In the genomic region with DNA sequence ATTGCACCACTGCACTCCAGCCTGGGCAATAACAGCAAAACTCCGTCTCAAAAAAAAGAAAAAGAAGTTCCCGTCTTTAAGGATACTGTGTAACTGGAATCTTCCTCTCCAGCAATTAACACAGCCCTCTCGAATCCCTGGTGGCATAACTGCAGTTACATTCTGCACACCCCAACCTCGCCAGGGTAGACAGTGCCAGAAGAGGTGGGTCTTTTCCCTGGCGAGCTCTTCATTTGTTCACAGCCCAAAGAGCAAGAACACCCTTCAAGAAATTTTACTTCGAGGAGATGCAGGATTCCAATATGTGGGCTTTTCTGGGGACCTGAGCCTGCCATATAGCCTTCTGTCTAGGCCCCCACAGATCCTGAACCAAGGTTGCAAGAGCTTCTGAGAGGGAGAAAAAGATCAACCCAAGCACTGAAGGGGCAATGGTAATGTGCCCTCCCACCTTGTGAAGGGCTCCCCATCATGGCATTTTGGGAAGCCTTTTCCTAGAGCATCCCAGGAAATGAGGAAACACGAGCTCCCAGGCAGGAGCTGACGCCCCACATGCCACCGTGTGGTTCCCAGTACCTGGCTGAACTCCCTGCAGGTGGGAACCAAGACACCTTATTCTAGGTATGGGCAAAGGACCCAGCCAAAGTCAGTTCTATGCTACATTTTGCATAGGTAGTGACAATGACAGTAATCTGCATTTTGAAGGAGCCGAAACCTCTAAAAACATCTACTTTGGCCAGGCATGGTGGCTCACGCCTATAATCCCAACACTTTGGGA, we compare ENCODE assay signal across 10 cellular contexts. TPM values are rescaled to one million over a fixed set of nuclear protein-coding genes. Genes with fewer than 3 reads are reported as not detected.
DNase-seq lines count a peak whose midpoint lies in the region; ATAC-seq and TF ChIP-seq lines count a peak whose summit lies in the region.
"Had no signal": no experiment of that assay in that cellular context is flagged by ENCODE, and none has a peak within 500 bp of the region (broad histone marks: within the 10 kb centered on the region; RNA-seq: fewer than 3 reads in every experiment).

No MANE protein-coding gene starts in this region.

- H3K9me3 ChIP-seq in WERI-Rb-1 (ENCODE audit: severe bottlenecking): no peaks in the 10 kb centered on the region

- H3K27ac ChIP-seq in adipose tissue (ENCODE audit: low read depth, low read length): peak overlapping the region; percentile 65
- no peak overlapping the region for H3K27ac ChIP-seq in WERI-Rb-1

- H3K27ac Mint-ChIP-seq in stimulated activated naive CD8-positive, alpha-beta T cell treated with anti-CD3 and anti-CD28 coated beads, Interleukin-15, Interleukin-2, amounts not matched to agents 100 ng/mL and 50 ng/mL, for 24 hours: peak overlapping the region; percentile 97
- H3K27ac Mint-ChIP-seq in natural killer cell treated with Interleukin-12 subunit alpha and Interleukin-12 subunit beta and Interleukin-15 and Interleukin-18, amount 100 ng/mL, for 72 hours: peak overlapping the region; percentile 98 to 100

- H3K4me3 Mint-ChIP-seq in stimulated activated naive CD8-positive, alpha-beta T cell treated with anti-CD3 and anti-CD28 coated beads, Interleukin-15, Interleukin-2, amounts not matched to agents 100 ng/mL and 50 ng/mL, for 24 hours: no peak overlapping the region
- H3K4me3 Mint-ChIP-seq in natural killer cell treated with Interleukin-12 subunit alpha and Interleukin-12 subunit beta and Interleukin-15 and Interleukin-18, amount 100 ng/mL, for 72 hours: peak overlapping the region; percentile 81

- WGBS in adipose tissue, 3 donors: 52 to 89% (median 53%) methylated on average over 11 of the region's 11 CpGs

- TF ChIP-seq CTCF in WERI-Rb-1 (IDR thresholded peaks at IDR 0.05; ENCODE audit: low read depth, low read length): no peak

- H3K9me3 Mint-ChIP-seq in stimulated activated naive CD8-positive, alpha-beta T cell treated with anti-CD3 and anti-CD28 coated beads, Interleukin-15, Interleukin-2, amounts not matched to agents 100 ng/mL and 50 ng/mL, for 24 hours: no peaks in the 10 kb centered on the region
- no peaks in the 10 kb centered on the region for H3K9me3 Mint-ChIP-seq in natural killer cell treated with Interleukin-12 subunit alpha and Interleukin-12 subunit beta and Interleukin-15 and Interleukin-18, amount 100 ng/mL, for 72 hours

- H3K36me3 ChIP-seq in WERI-Rb-1: no peaks in the 10 kb centered on the region

- peaks cover 83% of the 10 kb centered on the region for H3K4me1 Mint-ChIP-seq in stimulated activated naive CD8-positive, alpha-beta T cell treated with anti-CD3 and anti-CD28 coated beads, Interleukin-15, Interleukin-2, amounts not matched to agents 100 ng/mL and 50 ng/mL, for 24 hours (ENCODE audit: low read depth)
- peaks cover 60 to 64% of the 10 kb centered on the region in 2 donors for H3K4me1 Mint-ChIP-seq in natural killer cell treated with Interleukin-12 subunit alpha and Interleukin-12 subunit beta and Interleukin-15 and Interleukin-18, amount 100 ng/mL, for 72 hours (ENCODE audit: low read depth in 2 of 2)

- H3K36me3 Mint-ChIP-seq in stimulated activated naive CD8-positive, alpha-beta T cell treated with anti-CD3 and anti-CD28 coated beads, Interleukin-15, Interleukin-2, amounts not matched to agents 100 ng/mL and 50 ng/mL, for 24 hours (ENCODE audit: low read depth): no peaks in the 10 kb centered on the region
- H3K36me3 Mint-ChIP-seq in natural killer cell treated with Interleukin-12 subunit alpha and Interleukin-12 subunit beta and Interleukin-15 and Interleukin-18, amount 100 ng/mL, for 72 hours: no peaks in the 10 kb centered on the region

- DNase-seq in stimulated activated naive CD8-positive, alpha-beta T cell treated with anti-CD3 and anti-CD28 coated beads, Interleukin-15, Interleukin-2, amounts not matched to agents 100 U/mL and 50 U/mL, for 24 hours: no peak
- DNase-seq in natural killer cell treated with Interleukin-12 subunit alpha and Interleukin-12 subunit beta and Interleukin-15 and Interleukin-18, amount 100 ng/mL, for 72 hours (ENCODE audit: low spot score): no peak
- DNase-seq in WERI-Rb-1: no peak
- no peak for DNase-seq in occipital lobe (lab: John Stamatoyannopoulos, UW)
- DNase-seq: H7 had no signal

- H3K27me3 ChIP-seq in WERI-Rb-1 (ENCODE audit: insufficient read depth, low read depth, severe bottlenecking): no peaks in the 10 kb centered on the region

- no peak for ATAC-seq in stimulated activated naive CD8-positive, alpha-beta T cell treated with anti-CD3 and anti-CD28 coated beads, Interleukin-15, Interleukin-2, amounts not matched to agents 100 U/mL and 50 U/mL, for 24 hours
- no peak for ATAC-seq in natural killer cell treated with Interleukin-12 subunit alpha and Interleukin-12 subunit beta and Interleukin-15 and Interleukin-18, amount 100 ng/mL, for 72 hours
- no peak for ATAC-seq in GM18498 (IDR thresholded peaks at IDR 0.05; ENCODE audit: unreplicated experiment)
- ATAC-seq in GM18907 (IDR thresholded peaks at IDR 0.05; ENCODE audit: unreplicated experiment): no peak

- H3K4me3 ChIP-seq in WERI-Rb-1 (ENCODE audit: low read depth, low read length): no peak overlapping the region
- H3K4me3 ChIP-seq: lung had no signal

- H3K27me3 Mint-ChIP-seq in stimulated activated naive CD8-positive, alpha-beta T cell treated with anti-CD3 and anti-CD28 coated beads, Interleukin-15, Interleukin-2, amounts not matched to agents 100 ng/mL and 50 ng/mL, for 24 hours: no peaks in the 10 kb centered on the region
- no peaks in the 10 kb centered on the region for H3K27me3 Mint-ChIP-seq in natural killer cell treated with Interleukin-12 subunit alpha and Interleukin-12 subunit beta and Interleukin-15 and Interleukin-18, amount 100 ng/mL, for 72 hours

RNA-seq across cellular contexts. Expression of a gene that starts 26.9 kb away (rescaled TPM):
- polyA plus RNA-seq in adipose tissue: 10 to 100 TPM; 15.7 to 38.8 (median 37.2) TPM
- total RNA-seq in natural killer cell treated with Interleukin-12 subunit alpha and Interleukin-12 subunit beta and Interleukin-15 and Interleukin-18, amount 100 ng/mL, for 72 hours: 1 to 10 TPM; 5.9 to 6.3 TPM
- total RNA-seq in occipital lobe: 26.4 TPM

RNA-seq across cellular contexts. Expression of a gene that starts 29.4 kb away (rescaled TPM):
- polyA plus RNA-seq in adipose tissue: 10 to 100 TPM; 18.7 to 60.9 (median 46.2) TPM
- 10 to 100 TPM; 71.2 to 78.6 TPM for total RNA-seq in natural killer cell treated with Interleukin-12 subunit alpha and Interleukin-12 subunit beta and Interleukin-15 and Interleukin-18, amount 100 ng/mL, for 72 hours
- 37.0 TPM for total RNA-seq in occipital lobe

RNA-seq across cellular contexts. Expression of a gene that starts 43.2 kb away (rescaled TPM):
- polyA plus RNA-seq in adipose tissue: under 1 TPM; 0.21 to 0.67 (median 0.45) TPM
- 10 to 100 TPM in 1 of 2 donors, 1 to 10 TPM in 1; 7.2 to 11.6 TPM for total RNA-seq in natural killer cell treated with Interleukin-12 subunit alpha and Interleukin-12 subunit beta and Interleukin-15 and Interleukin-18, amount 100 ng/mL, for 72 hours
- total RNA-seq in occipital lobe: 2.7 TPM

RNA-seq across cellular contexts. Expression of a gene that starts 56.3 kb away (rescaled TPM):
- polyA plus RNA-seq in adipose tissue: 1 to 10 TPM in 2 of 3 donors, under 1 TPM in 1; 0.16 to 8.0 (median 3.8) TPM
- under 1 TPM; 0.45 to 0.67 TPM for total RNA-seq in natural killer cell treated with Interleukin-12 subunit alpha and Interleukin-12 subunit beta and Interleukin-15 and Interleukin-18, amount 100 ng/mL, for 72 hours
- total RNA-seq in occipital lobe: not detected
